9 cellular contexts compared by ENCODE assay signal in genomic region chr10:91006752-91007346, GRCh38.
DNase-seq lines count a peak whose midpoint lies in the region; ATAC-seq and TF ChIP-seq lines count a peak whose summit lies in the region.
"Had no signal": no experiment of that assay in that cellular context is flagged by ENCODE, and none has a peak within 500 bp of the region (broad histone marks: within the 10 kb centered on the region; RNA-seq: fewer than 3 reads in every experiment).

No MANE protein-coding gene starts in this region.

- H3K27ac Mint-ChIP-seq in activated T-cell treated with anti-CD3 and anti-CD28 coated beads, Interleukin-2, amount 50 U/mL, for 24 hours = peak overlapping the region; percentile 83
- H3K27ac Mint-ChIP-seq in T-helper 2 cell treated with Interferon-gamma antibody and Interleukin-4, amounts not matched to agents 5 μg/mL and 100 μg/mL, for 36 hours = peak overlapping the region; percentile 79

- no peak overlapping the region for H2AFZ ChIP-seq in PC-9

- H3K9me3 ChIP-seq in colonic mucosa (no peaks in the 10 kb centered on the region), PC-9 (ENCODE audit: insufficient read depth, low read depth) (no peaks in the 10 kb centered on the region)
- H3K9me3 ChIP-seq: SJCRH30 had no signal

- ATAC-seq in HG02852 (IDR thresholded peaks at IDR 0.05; ENCODE audit: unreplicated experiment) = peak; percentile 86

- no peaks in the 10 kb centered on the region for H3F3A ChIP-seq in PC-9 (ENCODE audit: insufficient read depth, low read depth)

- H3K4me2 ChIP-seq in PC-9 = no peak overlapping the region

- no TSS peak for BruUV-seq in PC-9 (replicated peaks; lab: Mats Ljungman, UMichigan)

- H3K4me1 Mint-ChIP-seq in activated T-cell treated with anti-CD3 and anti-CD28 coated beads, Interleukin-2, amount 50 U/mL, for 24 hours (ENCODE audit: low read depth) = peaks cover 42% of the 10 kb centered on the region
- peaks cover 28% of the 10 kb centered on the region for H3K4me1 Mint-ChIP-seq in T-helper 2 cell treated with Interferon-gamma antibody and Interleukin-4, amounts not matched to agents 5 μg/mL and 100 μg/mL, for 36 hours (ENCODE audit: low read depth)

- POLR2A ChIA-PET in PC-9 (lab: Charles Lee; ENCODE audit: unreplicated experiment) = no interaction called here

- no peaks in the 10 kb centered on the region for H3K36me3 Mint-ChIP-seq in activated T-cell treated with anti-CD3 and anti-CD28 coated beads, Interleukin-2, amount 50 U/mL, for 24 hours (ENCODE audit: low read depth)
- H3K36me3 Mint-ChIP-seq in T-helper 2 cell treated with Interferon-gamma antibody and Interleukin-4, amounts not matched to agents 5 μg/mL and 100 μg/mL, for 36 hours (ENCODE audit: low read depth) = no peaks in the 10 kb centered on the region

- H3K27ac ChIP-seq in substantia nigra (ENCODE audit: low read depth, low read length, poor library complexity, severe bottlenecking) (peak overlapping the region; percentile 97), colonic mucosa (no peak overlapping the region), PC-9 (no peak overlapping the region)
- H3K27ac ChIP-seq: SJCRH30 had no signal

- no peak overlapping the region for H3K4me3 Mint-ChIP-seq in activated T-cell treated with anti-CD3 and anti-CD28 coated beads, Interleukin-2, amount 50 U/mL, for 24 hours
- H3K4me3 Mint-ChIP-seq in T-helper 2 cell treated with Interferon-gamma antibody and Interleukin-4, amounts not matched to agents 5 μg/mL and 100 μg/mL, for 36 hours = peak overlapping the region; percentile 70

- H3K27me3 Mint-ChIP-seq in activated T-cell treated with anti-CD3 and anti-CD28 coated beads, Interleukin-2, amount 50 U/mL, for 24 hours = no peaks in the 10 kb centered on the region
- peaks cover 18% of the 10 kb centered on the region for H3K27me3 Mint-ChIP-seq in T-helper 2 cell treated with Interferon-gamma antibody and Interleukin-4, amounts not matched to agents 5 μg/mL and 100 μg/mL, for 36 hours (ENCODE audit: low read depth)

- H3K9ac ChIP-seq in colonic mucosa (ENCODE audit: low read depth in 2 of 2, low read length in 2 of 2) = no peak overlapping the region

- no peak for DNase-seq in activated T-cell treated with anti-CD3 and anti-CD28 coated beads, Interleukin-2, amount 50 U/mL, for 24 hours
- DNase-seq in activated T-cell treated with anti-CD3 and anti-CD28 coated beads for 4 hours (no peak), substantia nigra (lab: John Stamatoyannopoulos, UW) (peak in 1 of 49 donors; percentile 7), colonic mucosa (no peak), GDM1 (lab: John Stamatoyannopoulos, UW) (no peak), PC-9 (no peak)
- peak; percentile 9 for DNase-seq in T-helper 2 cell treated with Interferon-gamma antibody and Interleukin-4, amounts not matched to agents 5 μg/mL and 100 μg/mL, for 36 hours (ENCODE audit: low spot score)

- intact Hi-C loops in colonic mucosa (cut with DNase I) = loop anchor here (5.0 kb wide), 1 partner anchor 95 kb away; no protein-coding TSS in a partner anchor
- intact Hi-C loops in PC-9 (cut with micrococcal nuclease; ENCODE audit: unreplicated experiment) = loop anchor here (1.0 to 5.0 kb wide), 3 partner anchors 96 to 750 kb away; no protein-coding TSS in a partner anchor

- CTCF ChIA-PET in PC-9 (lab: Charles Lee) = interaction anchor here (0.6 to 0.8 kb wide), 2 partner anchors 157 to 244 kb away, joined by 5 to 6 read pairs; no protein-coding TSS in a partner anchor

- H3K4me1 ChIP-seq in colonic mucosa (no peaks in the 10 kb centered on the region), PC-9 (replicated peaks; ENCODE audit: insufficient read depth) (no peaks in the 10 kb centered on the region)

- TF ChIP-seq CTCF in colonic mucosa (IDR thresholded peaks at IDR 0.05) (no peak), PC-9 (conservative IDR thresholded peaks at IDR 0.05) (no peak)

- no peaks in the 10 kb centered on the region for H4K20me1 ChIP-seq in PC-9 (ENCODE audit: insufficient read depth)

- H3K36me3 ChIP-seq in colonic mucosa = no peaks in the 10 kb centered on the region
- no peaks in the 10 kb centered on the region for H3K36me3 ChIP-seq in PC-9 (ENCODE audit: low read depth)
- H3K36me3 ChIP-seq: SJCRH30 had no signal

- H3K9me2 ChIP-seq in PC-9 (ENCODE audit: insufficient read depth) = no peaks in the 10 kb centered on the region

- H3K27me3 ChIP-seq in colonic mucosa (no peaks in the 10 kb centered on the region), PC-9 (ENCODE audit: insufficient read depth, low read depth) (no peaks in the 10 kb centered on the region)
- H3K27me3 ChIP-seq: SJCRH30 had no signal

- H3K79me2 ChIP-seq in PC-9 (ENCODE audit: low read depth) = no peaks in the 10 kb centered on the region

- no peaks in the 10 kb centered on the region for H3K9me3 Mint-ChIP-seq in activated T-cell treated with anti-CD3 and anti-CD28 coated beads, Interleukin-2, amount 50 U/mL, for 24 hours
- H3K9me3 Mint-ChIP-seq in T-helper 2 cell treated with Interferon-gamma antibody and Interleukin-4, amounts not matched to agents 5 μg/mL and 100 μg/mL, for 36 hours = no peaks in the 10 kb centered on the region

- H3K4me3 ChIP-seq in colonic mucosa = no peak overlapping the region
- H3K4me3 ChIP-seq in PC-9 = no peak overlapping the region
- H3K4me3 ChIP-seq: SJCRH30 had no signal
